In genomic region chr2:27651056-27651455, GRCh38 we compare ENCODE assay signal across 3 cellular contexts.
TF ChIP-seq lines count a peak whose summit lies in the region.

No MANE protein-coding gene starts in this region.

TF ChIP-seq in IMR-90, 13 proteins besides CTCF, POLR2A, EP300 and RAD21:
- TF ChIP-seq MAFK (IDR thresholded peaks at IDR 0.05; ENCODE audit: low read depth, low read length) (no peak), USF2 (IDR thresholded peaks at IDR 0.05; ENCODE audit: low read depth, low read length) (no peak), RFX5 (IDR thresholded peaks at IDR 0.05; ENCODE audit: low read depth, low read length) (no peak), ELK1 (IDR thresholded peaks at IDR 0.05; ENCODE audit: borderline replicate concordance, low read depth, low read length) (no peak), MAZ (IDR thresholded peaks at IDR 0.05; ENCODE audit: borderline replicate concordance, low read depth, low read length) (no peak), RCOR1 (IDR thresholded peaks at IDR 0.05; ENCODE audit: insufficient replicate concordance, low read length) (no peak), FOS (IDR thresholded peaks at IDR 0.05; ENCODE audit: low read depth, low read length) (no peak), SMC3 (IDR thresholded peaks at IDR 0.05; ENCODE audit: low read depth, low read length) (no peak), CHD1 (IDR thresholded peaks at IDR 0.05; ENCODE audit: low read depth, low read length) (no peak), NFE2L2 (IDR thresholded peaks at IDR 0.05; ENCODE audit: low read depth, low read length) (no peak), CEBPB (IDR thresholded peaks at IDR 0.05; ENCODE audit: low read depth, low read length) (no peak), MXI1 (IDR thresholded peaks at IDR 0.05; ENCODE audit: borderline replicate concordance, low read depth, low read length) (no peak), BHLHE40 (IDR thresholded peaks at IDR 0.05; ENCODE audit: low read depth, low read length) (no peak)
TF ChIP-seq in IMR-90: peak in this region for 0.

TF ChIP-seq in GM12878, 131 proteins besides CTCF, POLR2A, EP300 and RAD21:
- TF ChIP-seq ZNF207 (IDR thresholded peaks at IDR 0.05; ENCODE audit: borderline replicate concordance) (no peak), RB1 (IDR thresholded peaks at IDR 0.05; ENCODE audit: borderline replicate concordance) (no peak), RAD51 (IDR thresholded peaks at IDR 0.05) (no peak), YBX1 (IDR thresholded peaks at IDR 0.05) (no peak), BHLHE40 (IDR thresholded peaks at IDR 0.05; ENCODE audit: borderline replicate concordance in 1 of 2, low read depth in 2 of 2, low read length in 1 of 2) (no peak), CREB1 (IDR thresholded peaks at IDR 0.05; ENCODE audit: low read depth) (no peak), TCF12 (IDR thresholded peaks at IDR 0.05; ENCODE audit: low read depth, low read length) (no peak), MEF2B (IDR thresholded peaks at IDR 0.05; ENCODE audit: partially characterized antibody, poor library complexity, severe bottlenecking) (no peak), KAT2A (conservative IDR thresholded peaks at IDR 0.05; ENCODE audit: control insufficient read depth, low read depth, low read length) (no peak), NR2C2 (IDR thresholded peaks at IDR 0.05; ENCODE audit: borderline replicate concordance, control insufficient read depth, insufficient read length, low read depth) (no peak), TBL1XR1 (IDR thresholded peaks at IDR 0.05; ENCODE audit: low read depth, low read length) (no peak), NFYA (IDR thresholded peaks at IDR 0.05; ENCODE audit: borderline replicate concordance, low read depth, low read length) (no peak), BCLAF1 (IDR thresholded peaks at IDR 0.05) (no peak), IRF4 (IDR thresholded peaks at IDR 0.05; ENCODE audit: low read depth, low read length) (no peak), SRF (IDR thresholded peaks at IDR 0.05; ENCODE audit: low read depth in 2 of 2, low read length in 2 of 2) (no peak)

TF ChIP-seq in HEK293T, 16 proteins besides CTCF, POLR2A, EP300 and RAD21:
- no peak for TF ChIP-seq L3MBTL2 (conservative IDR thresholded peaks at IDR 0.05)
- no peak for TF ChIP-seq PKNOX1 (IDR thresholded peaks at IDR 0.05)
- TF ChIP-seq SP1 (IDR thresholded peaks at IDR 0.05), result no peak
- TF ChIP-seq NFRKB (IDR thresholded peaks at IDR 0.05), result no peak
- TF ChIP-seq ARNT (IDR thresholded peaks at IDR 0.05), result no peak
- TF ChIP-seq LEF1 (IDR thresholded peaks at IDR 0.05; ENCODE audit: borderline replicate concordance), result no peak
- TF ChIP-seq FOXM1 (IDR thresholded peaks at IDR 0.05; ENCODE audit: borderline replicate concordance), result no peak
- TF ChIP-seq HDGF (IDR thresholded peaks at IDR 0.05; ENCODE audit: borderline replicate concordance), result no peak
- no peak for TF ChIP-seq FOXK2 (IDR thresholded peaks at IDR 0.05)
- no peak for TF ChIP-seq ZNF384 (IDR thresholded peaks at IDR 0.05)
- no peak for TF ChIP-seq CTBP1 (IDR thresholded peaks at IDR 0.05; ENCODE audit: borderline replicate concordance)
- TF ChIP-seq ELF4 (IDR thresholded peaks at IDR 0.05), result no peak
- no peak for TF ChIP-seq SUZ12 (IDR thresholded peaks at IDR 0.05)
- TF ChIP-seq FOXA1 (IDR thresholded peaks at IDR 0.05), result no peak
- no peak for TF ChIP-seq TARDBP (IDR thresholded peaks at IDR 0.05)
- TF ChIP-seq BHLHE40 (IDR thresholded peaks at IDR 0.05; ENCODE audit: borderline replicate concordance), result no peak
